1 cellular context compared by ENCODE assay signal in genomic region chr16:22006636-22007035, GRCh38.
TF ChIP-seq lines count a peak whose summit lies in the region.

No MANE protein-coding gene starts in this region.

TF ChIP-seq in IMR-90, 13 proteins besides CTCF, POLR2A, EP300 and RAD21:
- TF ChIP-seq MAZ (IDR thresholded peaks at IDR 0.05; ENCODE audit: borderline replicate concordance, low read depth, low read length) (no peak), RCOR1 (IDR thresholded peaks at IDR 0.05; ENCODE audit: insufficient replicate concordance, low read length) (no peak), MAFK (IDR thresholded peaks at IDR 0.05; ENCODE audit: low read depth, low read length) (no peak), NFE2L2 (IDR thresholded peaks at IDR 0.05; ENCODE audit: low read depth, low read length) (no peak), RFX5 (IDR thresholded peaks at IDR 0.05; ENCODE audit: low read depth, low read length) (no peak), CHD1 (IDR thresholded peaks at IDR 0.05; ENCODE audit: low read depth, low read length) (no peak), MXI1 (IDR thresholded peaks at IDR 0.05; ENCODE audit: borderline replicate concordance, low read depth, low read length) (no peak), USF2 (IDR thresholded peaks at IDR 0.05; ENCODE audit: low read depth, low read length) (no peak), CEBPB (IDR thresholded peaks at IDR 0.05; ENCODE audit: low read depth, low read length) (no peak), BHLHE40 (IDR thresholded peaks at IDR 0.05; ENCODE audit: low read depth, low read length) (no peak), ELK1 (IDR thresholded peaks at IDR 0.05; ENCODE audit: borderline replicate concordance, low read depth, low read length) (no peak), FOS (IDR thresholded peaks at IDR 0.05; ENCODE audit: low read depth, low read length) (no peak), SMC3 (IDR thresholded peaks at IDR 0.05; ENCODE audit: low read depth, low read length) (no peak)
